In the genomic region with DNA sequence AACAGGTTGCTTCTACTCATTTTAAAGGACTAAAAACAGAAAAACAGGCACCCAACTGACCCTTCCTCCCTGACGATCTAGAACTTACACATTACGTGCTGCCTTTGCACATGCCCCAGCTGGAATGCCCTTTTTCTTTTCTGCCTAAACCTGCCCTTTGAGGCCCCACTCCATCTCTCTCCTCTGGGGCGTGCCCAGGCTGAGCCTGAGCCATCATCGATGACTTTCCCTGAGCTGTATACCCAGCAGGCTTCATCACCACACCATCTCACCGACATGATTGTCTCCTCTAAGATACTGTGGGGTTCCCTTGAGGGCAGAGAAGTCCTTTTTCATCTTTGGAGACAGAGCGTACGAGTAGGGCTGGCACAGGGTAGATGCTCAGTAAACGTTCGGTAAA, we compare ENCODE assay signal across 15 cellular contexts. TPM values are rescaled to one million over a fixed set of nuclear protein-coding genes. Genes with fewer than 3 reads are reported as not detected.
DNase-seq lines count a peak whose midpoint lies in the region; ATAC-seq and TF ChIP-seq lines count a peak whose summit lies in the region.
"Had no signal": no experiment of that assay in that cellular context is flagged by ENCODE, and none has a peak within 500 bp of the region (broad histone marks: within the 10 kb centered on the region; RNA-seq: fewer than 3 reads in every experiment).

No MANE protein-coding gene starts in this region.

- TF ChIP-seq CTCF in mammary epithelial cell (conservative IDR thresholded peaks at IDR 0.05 in 1 of 2, IDR thresholded peaks at IDR 0.05 in 1 of 2; ENCODE audit: extremely low read depth in 1 of 2, insufficient read depth in 1 of 2, low read depth in 1 of 2, low read length in 2 of 2) (no peak), breast epithelium (IDR thresholded peaks at IDR 0.05) (no peak), epithelial cell of esophagus (IDR thresholded peaks at IDR 0.05; ENCODE audit: insufficient read depth, low read depth, low read length, missing control alignments) (no peak)

- CTCF ChIA-PET in mammary epithelial cell (lab: Charles Lee; ENCODE audit: low non-redundant PET): no interaction called here

- H3K27ac ChIP-seq in mammary epithelial cell (ENCODE audit: insufficient read depth, low read depth, low read length): no peak overlapping the region
- no peak overlapping the region for H3K27ac ChIP-seq in breast epithelium
- H3K27ac ChIP-seq in neuronal stem cell (replicated peaks; ENCODE audit: low read length): no peak overlapping the region
- H3K27ac ChIP-seq: 22Rv1 had no signal

- H3K4me1 ChIP-seq in mammary epithelial cell (ENCODE audit: insufficient read depth, low read length) (no peaks in the 10 kb centered on the region), breast epithelium (no peaks in the 10 kb centered on the region), neuronal stem cell (ENCODE audit: control insufficient read depth in 2 of 2, insufficient read depth in 1 of 2, low read depth in 1 of 2, low read length in 2 of 2) (no peaks in the 10 kb centered on the region)

- dilution Hi-C loops in mammary epithelial cell (cut with HindIII; ENCODE audit: low sequenced_read_pairs): no loop called here

- no TSS peak for BruUV-seq in mammary epithelial cell (replicated peaks; lab: Mats Ljungman, UMichigan)

- no peak for TF ChIP-seq POLR2A in breast epithelium (IDR thresholded peaks at IDR 0.05)

- intact Hi-C loops in mammary epithelial cell (cut with micrococcal nuclease): no loop called here
- intact Hi-C loops in breast epithelium (cut with DNase I; ENCODE audit: low total_unique reads): no loop called here

- DNase-seq in mammary epithelial cell (peak; percentile 27), breast epithelium (ENCODE audit: low spot score in 2 of 2) (no peak), epithelial cell of esophagus (ENCODE audit: low read depth) (peak; percentile 84), neuronal stem cell (ENCODE audit: low spot score) (no peak)
- DNase-seq in stimulated activated CD8-positive, alpha-beta memory T cell treated with anti-CD3 and anti-CD28 coated beads, Interleukin-4, amount 100 ng/mL, for 48 hours: no peak
- DNase-seq: CD4-positive, CD25-positive, alpha-beta regulatory T cell; DMS53; GF-D8 had no signal

- H3K18ac ChIP-seq in neuronal stem cell (ENCODE audit: low read length): peak overlapping the region; percentile 11

- H3K79me2 ChIP-seq in mammary epithelial cell (ENCODE audit: insufficient read depth, low read length): no peaks in the 10 kb centered on the region

- no peak overlapping the region for H3K23ac ChIP-seq in neuronal stem cell (ENCODE audit: low read depth, low read length, poor library complexity)

- no peaks in the 10 kb centered on the region for H4K20me1 ChIP-seq in mammary epithelial cell (ENCODE audit: insufficient read depth, low read length)

- H2BK15ac ChIP-seq in neuronal stem cell (ENCODE audit: low read length): no peak overlapping the region

- H3K14ac ChIP-seq in neuronal stem cell (ENCODE audit: low read length): no peak overlapping the region

- no peak overlapping the region for H4K91ac ChIP-seq in neuronal stem cell (ENCODE audit: low read depth, low read length, poor library complexity)

- H2AFZ ChIP-seq in mammary epithelial cell (ENCODE audit: low read depth, low read length) (no peak overlapping the region), neuronal stem cell (ENCODE audit: low read length) (no peak overlapping the region)

- ATAC-seq in HG02763 (IDR thresholded peaks at IDR 0.05; ENCODE audit: unreplicated experiment) (no peak), HG03196 (IDR thresholded peaks at IDR 0.05; ENCODE audit: unreplicated experiment) (no peak)
- ATAC-seq: HCT116 had no signal

- in situ Hi-C loops in mammary epithelial cell (cut with MboI; ENCODE audit: low sequenced_read_pairs in 2 of 2): no loop called here

- H3K4me2 ChIP-seq in mammary epithelial cell (ENCODE audit: insufficient read depth, low read depth, low read length): no peak overlapping the region
- H3K4me2 ChIP-seq in neuronal stem cell (ENCODE audit: insufficient read depth, low read length, poor library complexity, severe bottlenecking): no peak overlapping the region

- no peak overlapping the region for H2BK12ac ChIP-seq in neuronal stem cell (ENCODE audit: low read length)

- no peak overlapping the region for H3K4ac ChIP-seq in neuronal stem cell (ENCODE audit: low read length)

- 81% methylated on average over 8 of the region's 9 CpGs for WGBS in mammary epithelial cell (ENCODE audit: low coverage, missing lambda C conversion rate)
- WGBS in neuronal stem cell (ENCODE audit: extremely low coverage in 2 of 2, insufficient read length in 2 of 2, insufficient replicate concordance in 1 of 2), 2 donors: no CpG with 5 or more reads among the region's 9 CpGs

- no peaks in the 10 kb centered on the region for H3K79me1 ChIP-seq in neuronal stem cell (ENCODE audit: low read depth, low read length)

- H3K4me3 ChIP-seq in mammary epithelial cell (replicated peaks in 1 of 3; ENCODE audit: insufficient read depth in 1 of 3, low read depth in 2 of 3, low read length in 3 of 3) (no peak overlapping the region), breast epithelium (no peak overlapping the region), epithelial cell of esophagus (ENCODE audit: low read length) (no peak overlapping the region), neuronal stem cell (ENCODE audit: low read length in 2 of 2) (no peak overlapping the region)

- no peak overlapping the region for H2BK120ac ChIP-seq in neuronal stem cell (ENCODE audit: low read depth, low read length)

- H2BK5ac ChIP-seq in neuronal stem cell (ENCODE audit: low read length): no peak overlapping the region

- H3K27me3 ChIP-seq in mammary epithelial cell (ENCODE audit: insufficient read depth, low read length) (no peaks in the 10 kb centered on the region), breast epithelium (no peaks in the 10 kb centered on the region), neuronal stem cell (ENCODE audit: control insufficient read depth in 3 of 3, insufficient read depth in 3 of 3, low read depth in 1 of 3, low read length in 3 of 3) (no peaks in the 10 kb centered on the region)

- no peak overlapping the region for H2AK5ac ChIP-seq in neuronal stem cell (ENCODE audit: low read depth, low read length)

- H3K36me3 ChIP-seq in mammary epithelial cell (ENCODE audit: insufficient read depth, low read length): no peaks in the 10 kb centered on the region
- H3K36me3 ChIP-seq in breast epithelium: no peaks in the 10 kb centered on the region
- peaks cover 7 to 32% of the 10 kb centered on the region in 2 donors for H3K36me3 ChIP-seq in neuronal stem cell (replicated peaks in 1 of 2; ENCODE audit: control insufficient read depth in 2 of 2, insufficient read depth in 2 of 2, low read length in 2 of 2)

- H3K9me3 ChIP-seq in mammary epithelial cell (replicated peaks; ENCODE audit: insufficient read depth, low read length) (no peaks in the 10 kb centered on the region), breast epithelium (peaks cover 0 to 2% of the 10 kb centered on the region in 2 donors), neuronal stem cell (replicated peaks in 1 of 2; ENCODE audit: control insufficient read depth in 2 of 2, insufficient read depth in 1 of 2, low read depth in 1 of 2, low read length in 2 of 2) (no peaks in the 10 kb centered on the region)

- no peak overlapping the region for H3K9ac ChIP-seq in mammary epithelial cell (ENCODE audit: insufficient read depth, low read length)
- H3K9ac ChIP-seq in neuronal stem cell (ENCODE audit: low read depth, low read length, poor library complexity): peak overlapping the region; percentile 9

- no peak overlapping the region for H4K8ac ChIP-seq in neuronal stem cell (ENCODE audit: low read depth, low read length)

RNA-seq across cellular contexts. Expression of a gene that starts 24.1 kb away (rescaled TPM):
- not detected for total RNA-seq in mammary epithelial cell
- not detected for polyA plus RNA-seq in mammary epithelial cell
- not detected for polyA minus RNA-seq in mammary epithelial cell
- not detected for total RNA-seq in breast epithelium
- 0.18 TPM for polyA plus RNA-seq in neuronal stem cell (2013, experiment 1 of 2)
- polyA plus RNA-seq in neuronal stem cell (2013, experiment 2 of 2): 0.22 TPM
- total RNA-seq: A673; CD4-positive, CD25-positive, alpha-beta regulatory T cell; HT-29 had no signal
- polyA plus RNA-seq: CD4-positive, CD25-positive, alpha-beta regulatory T cell; IgD-negative memory B cell had no signal

Comparison
In these comparisons a context has a peak if more than half of its experiments do, and no peak if none do; other contexts are left out.
1. DNase-seq: peak in mammary epithelial cell (single experiment) and epithelial cell of esophagus (single experiment); none in breast epithelium (0 of 2), neuronal stem cell (single experiment) and stimulated activated CD8-positive, alpha-beta memory T cell treated with anti-CD3 and anti-CD28 coated beads, Interleukin-4, amount 100 ng/mL, for 48 hours (single experiment).